ENCODE assay signal across 21 cellular contexts in the genomic region with DNA sequence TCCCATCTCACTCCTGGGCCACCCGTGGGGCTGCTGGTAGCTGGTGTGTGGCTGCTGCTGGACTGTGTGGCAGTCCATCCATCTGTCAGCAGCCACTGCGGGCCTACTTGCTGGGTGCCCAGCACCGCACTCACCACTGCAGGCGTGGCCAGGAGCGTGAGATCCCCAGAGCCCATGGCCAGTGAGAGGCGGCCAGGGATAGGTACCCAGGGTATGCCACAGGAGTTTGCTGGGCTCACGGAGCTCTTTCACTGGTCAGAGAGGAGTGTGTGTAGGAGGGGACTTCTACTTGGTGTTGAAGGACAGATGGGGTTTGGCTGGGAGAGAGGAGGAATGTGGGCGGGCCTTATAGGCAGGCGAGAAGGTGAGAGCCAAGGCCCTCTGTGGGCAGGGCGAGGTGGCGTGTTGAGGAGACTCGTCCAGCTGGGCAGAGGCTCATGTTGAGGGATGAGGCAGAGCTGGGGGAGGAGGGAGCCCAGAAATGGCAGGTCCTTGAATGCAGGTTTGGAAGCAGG. TPM values are rescaled to one million over a fixed set of nuclear protein-coding genes. Genes with fewer than 3 reads are reported as not detected.
DNase-seq lines count a peak whose midpoint lies in the region; ATAC-seq, FAIRE-seq and TF ChIP-seq lines count a peak whose summit lies in the region.
"Had no signal": no experiment of that assay in that cellular context is flagged by ENCODE, and none has a peak within 500 bp of the region (broad histone marks: within the 10 kb centered on the region; RNA-seq: fewer than 3 reads in every experiment).

No MANE protein-coding gene starts in this region.

- H3K4me1 ChIP-seq in astrocyte (ENCODE audit: insufficient read depth, low read length) = no peaks in the 10 kb centered on the region
- peaks cover 17% of the 10 kb centered on the region for H3K4me1 ChIP-seq in mesenchymal stem cell (ENCODE audit: control insufficient read depth, insufficient read depth, low read depth, low read length)
- peaks cover 0 to 49% (median 22%) of the 10 kb centered on the region in 3 donors for H3K4me1 ChIP-seq in gastroesophageal sphincter

- TF ChIP-seq CTCF in astrocyte (IDR thresholded peaks at IDR 0.05; ENCODE audit: insufficient read depth, low read depth, low read length) (no peak), gastroesophageal sphincter (IDR thresholded peaks at IDR 0.05) (no peak)

- no peak overlapping the region for H2BK12ac ChIP-seq in mesenchymal stem cell (ENCODE audit: low read length in 2 of 2)

- no peaks in the 10 kb centered on the region for H3K9me3 Mint-ChIP-seq in astrocyte (ENCODE audit: unreplicated experiment)
- no peaks in the 10 kb centered on the region for H3K9me3 Mint-ChIP-seq in stimulated activated naive B cell treated with anti-CD40 and anti-IgM and Interleukin-4, amounts not matched to agents 10 μg/mL and 1 μg/mL and 100 μg/mL, for 72 hours

- H2AK5ac ChIP-seq in mesenchymal stem cell (ENCODE audit: low read length, severe bottlenecking) = no peak overlapping the region

- no peak for TF ChIP-seq EP300 in gastroesophageal sphincter (IDR thresholded peaks at IDR 0.05)

- H3K9ac ChIP-seq in astrocyte (ENCODE audit: low read length) (no peak overlapping the region), mesenchymal stem cell (ENCODE audit: low read length) (no peak overlapping the region)

- H3K9me3 ChIP-seq in astrocyte (ENCODE audit: insufficient read depth, low read depth, low read length) = no peaks in the 10 kb centered on the region
- no peaks in the 10 kb centered on the region for H3K9me3 ChIP-seq in mesenchymal stem cell (ENCODE audit: control insufficient read depth, low read length)
- H3K9me3 ChIP-seq in gastroesophageal sphincter = no peaks in the 10 kb centered on the region
- H3K9me3 ChIP-seq: testis had no signal

- no peak for TF ChIP-seq POLR2A in gastroesophageal sphincter (IDR thresholded peaks at IDR 0.05)

- no peak overlapping the region for H3K27ac Mint-ChIP-seq in astrocyte (ENCODE audit: unreplicated experiment)
- peak overlapping the region; percentile 38 for H3K27ac Mint-ChIP-seq in stimulated activated naive B cell treated with anti-CD40 and anti-IgM and Interleukin-4, amounts not matched to agents 10 μg/mL and 1 μg/mL and 100 μg/mL, for 72 hours
- H3K27ac Mint-ChIP-seq: T-helper 17 cell had no signal

- H3K27me3 Mint-ChIP-seq in astrocyte (ENCODE audit: low read depth, unreplicated experiment) = no peaks in the 10 kb centered on the region
- H3K27me3 Mint-ChIP-seq in stimulated activated naive B cell treated with anti-CD40 and anti-IgM and Interleukin-4, amounts not matched to agents 10 μg/mL and 1 μg/mL and 100 μg/mL, for 72 hours = no peaks in the 10 kb centered on the region
- H3K27me3 Mint-ChIP-seq: T-helper 17 cell had no signal

- no peak overlapping the region for H2BK5ac ChIP-seq in mesenchymal stem cell (ENCODE audit: low read depth, low read length, poor library complexity, severe bottlenecking)

- no peak overlapping the region for H2BK120ac ChIP-seq in mesenchymal stem cell (ENCODE audit: low read depth, low read length)

- peaks cover 4% of the 10 kb centered on the region for H3K4me1 Mint-ChIP-seq in astrocyte (ENCODE audit: low read depth, unreplicated experiment)
- peaks cover 19 to 24% of the 10 kb centered on the region in 2 donors for H3K4me1 Mint-ChIP-seq in stimulated activated naive B cell treated with anti-CD40 and anti-IgM and Interleukin-4, amounts not matched to agents 10 μg/mL and 1 μg/mL and 100 μg/mL, for 72 hours

- H3K4ac ChIP-seq in mesenchymal stem cell (ENCODE audit: low read depth in 1 of 2, low read length in 2 of 2) = no peak overlapping the region

- peak; percentile 31 for DNase-seq in activated effector memory CD4-positive, alpha-beta T cell treated with anti-CD3 and anti-CD28 coated beads, Interleukin-2, amount 50 U/mL, for 16 hours
- DNase-seq in activated effector memory CD4-positive, alpha-beta T cell treated with Interleukin-2 at 50 U/mL for 16 hours = no peak
- DNase-seq in astrocyte (ENCODE audit: low read depth) (no peak), mesenchymal stem cell (no peak), substantia nigra (lab: John Stamatoyannopoulos, UW) (no peak), UCSD-AML1 (lab: John Stamatoyannopoulos, UW; ENCODE audit: unreplicated experiment) (no peak)
- no peak for DNase-seq in stimulated activated naive B cell treated with anti-CD40 and anti-IgM and Interleukin-4, amounts not matched to agents 10 μg/mL and 1 μg/mL and 100 μg/mL, for 72 hours
- DNase-seq: 8988T; amniotic stem cell; cerebellar nuclear complex; effector CD8-positive, alpha-beta T cell; GF-D8; hippocampal formation; kidney glomerular epithelial cell; NCI-H2107; NCI-H526; stimulated activated CD4-positive, alpha-beta T cell treated with anti-CD3 and anti-CD28 coated beads, Interleukin-4, amount 100 ng/mL, for 4 hours; T-helper 17 cell; testis had no signal

- H3K27me3 ChIP-seq in astrocyte (ENCODE audit: insufficient read depth, low read length) (no peaks in the 10 kb centered on the region), mesenchymal stem cell (ENCODE audit: control insufficient read depth in 1 of 2, insufficient read depth in 1 of 2, low read length in 2 of 2) (no peaks in the 10 kb centered on the region), gastroesophageal sphincter (no peaks in the 10 kb centered on the region)
- H3K27me3 ChIP-seq: testis had no signal

- peak overlapping the region; percentile 19 for H4K8ac ChIP-seq in mesenchymal stem cell (ENCODE audit: low read length)

- H4K20me1 ChIP-seq in astrocyte (ENCODE audit: insufficient read depth, low read length) = peaks cover 88% of the 10 kb centered on the region

- peak overlapping the region; percentile 1 for H3K4me3 Mint-ChIP-seq in astrocyte (ENCODE audit: unreplicated experiment)
- no peak overlapping the region for H3K4me3 Mint-ChIP-seq in stimulated activated naive B cell treated with anti-CD40 and anti-IgM and Interleukin-4, amounts not matched to agents 10 μg/mL and 1 μg/mL and 100 μg/mL, for 72 hours
- H3K4me3 Mint-ChIP-seq: T-helper 17 cell had no signal

- no peak overlapping the region for H3K4me3 ChIP-seq in astrocyte (ENCODE audit: insufficient read depth, low read depth, low read length)
- no peak overlapping the region for H3K4me3 ChIP-seq in mesenchymal stem cell (ENCODE audit: insufficient read depth in 1 of 2, low read depth in 1 of 2, low read length in 2 of 2)
- H3K4me3 ChIP-seq in gastroesophageal sphincter = no peak overlapping the region
- H3K4me3 ChIP-seq: GM12878, testis had no signal

- no peak overlapping the region for H3K14ac ChIP-seq in mesenchymal stem cell (ENCODE audit: low read length in 2 of 2)

- no peak overlapping the region for H4K91ac ChIP-seq in mesenchymal stem cell (ENCODE audit: low read length)

- peaks cover 16% of the 10 kb centered on the region for H3K36me3 Mint-ChIP-seq in astrocyte (ENCODE audit: low read depth, unreplicated experiment)
- peaks cover 53 to 66% of the 10 kb centered on the region in 2 donors for H3K36me3 Mint-ChIP-seq in stimulated activated naive B cell treated with anti-CD40 and anti-IgM and Interleukin-4, amounts not matched to agents 10 μg/mL and 1 μg/mL and 100 μg/mL, for 72 hours

- H3K79me1 ChIP-seq in mesenchymal stem cell (replicated peaks; ENCODE audit: low read length, poor library complexity, severe bottlenecking) = peaks cover 53% of the 10 kb centered on the region

- H3K4me2 ChIP-seq in astrocyte (ENCODE audit: low read length) (no peak overlapping the region), mesenchymal stem cell (ENCODE audit: low read length, poor library complexity, severe bottlenecking) (no peak overlapping the region)

- no peak overlapping the region for H3K18ac ChIP-seq in mesenchymal stem cell (ENCODE audit: low read depth in 1 of 2, low read length in 2 of 2)

- 93% methylated on average over 12 of the region's 12 CpGs for WGBS in mesenchymal stem cell
- WGBS in gastroesophageal sphincter (ENCODE audit: low coverage in 1 of 2), 2 donors = 97 to 100% methylated on average over 3 to 7 of the region's 12 CpGs

- no peak for FAIRE-seq in astrocyte (lab: Jason Lieb, UNC)
- FAIRE-seq: GM12878 had no signal

- H3K36me3 ChIP-seq in astrocyte (ENCODE audit: insufficient read depth, low read length) (peaks cover 7% of the 10 kb centered on the region), mesenchymal stem cell (ENCODE audit: control insufficient read depth in 1 of 2, insufficient read depth in 2 of 2, low read depth in 1 of 2, low read length in 2 of 2) (peaks cover 25 to 34% of the 10 kb centered on the region in 2 experiments), gastroesophageal sphincter (peaks cover 0 to 15% of the 10 kb centered on the region in 2 donors)

- no peak for ATAC-seq in stimulated activated naive B cell treated with anti-CD40 and anti-IgM and Interleukin-4, amounts not matched to agents 10 μg/mL and 1 μg/mL and 100 μg/mL, for 72 hours (replicated peaks)
- ATAC-seq in gastroesophageal sphincter = no peak
- ATAC-seq: T-helper 17 cell had no signal

- H2BK15ac ChIP-seq in mesenchymal stem cell (ENCODE audit: low read depth, poor library complexity, severe bottlenecking) = no peak overlapping the region

- H3K79me2 ChIP-seq in astrocyte (ENCODE audit: insufficient read depth, low read length) = peaks cover 52% of the 10 kb centered on the region

- H3K23ac ChIP-seq in mesenchymal stem cell (ENCODE audit: low read length in 2 of 2) = no peak overlapping the region

- H2AFZ ChIP-seq in astrocyte (ENCODE audit: low read depth, low read length) (no peak overlapping the region), mesenchymal stem cell (ENCODE audit: low read depth, low read length) (no peak overlapping the region)

- H3K27ac ChIP-seq in astrocyte (ENCODE audit: low read depth, low read length) (no peak overlapping the region), mesenchymal stem cell (ENCODE audit: low read length, poor library complexity, severe bottlenecking) (no peak overlapping the region), gastroesophageal sphincter (no peak overlapping the region), substantia nigra (ENCODE audit: low read depth, low read length, poor library complexity, severe bottlenecking) (no peak overlapping the region)
- H3K27ac ChIP-seq: testis had no signal

RNA-seq across cellular contexts. Expression of gene QSOX1, which starts 15.0 kb away (rescaled TPM):
- 156 and 184 TPM in 2 replicates for total RNA-seq in astrocyte
- 320 TPM for polyA plus RNA-seq in mesenchymal stem cell (2013, experiment 1 of 2)
- polyA plus RNA-seq in mesenchymal stem cell (2013, experiment 2 of 2) = 317 TPM
- 100 to 1,000 TPM in 2 of 4 donors, 10 to 100 TPM in 2; 71.5 to 132 (median 106) TPM for total RNA-seq in gastroesophageal sphincter
